ENCODE assay signal across 8 cellular contexts in genomic region chr12:57611116-57611809, GRCh38. TPM values are rescaled to one million over a fixed set of nuclear protein-coding genes. Genes with fewer than 3 reads are reported as not detected.
A peak's percentile ranks its signal among the peaks of the same experiment; 100 is the strongest.
DNase-seq lines count a peak whose midpoint lies in the region; ATAC-seq and TF ChIP-seq lines count a peak whose summit lies in the region.

TSS of gene ARHGEF25 (plus strand) at chr12:57611435. CDS start at chr12:57611895, 460 bp downstream.

- no peak within 1 kb of the TSS for H3K18ac ChIP-seq in H9 (ENCODE audit: insufficient read length, low read depth, low read length)

- H3K4me3 ChIP-seq in urinary bladder (ENCODE audit: low read depth, low read length): peak within 1 kb of the TSS; percentile 67

- H3K4ac ChIP-seq in H9 (ENCODE audit: low read depth, low read length): no peak within 1 kb of the TSS

- H2BK15ac ChIP-seq in H9 (ENCODE audit: low read depth, low read length): no peak within 1 kb of the TSS

- H3K4me3 Mint-ChIP-seq in Calu3 (ENCODE audit: low read depth, unreplicated experiment) (peak within 1 kb of the TSS; percentile 59), H9 (peak within 1 kb of the TSS; percentile 76 to 92)
- peak within 1 kb of the TSS; percentile 60 for H3K4me3 Mint-ChIP-seq in activated T-helper 17 cell treated with anti-CD3 and anti-CD28 coated beads, Interleukin-2, amount 50 U/mL, for 72 hours
- peak within 1 kb of the TSS; percentile 69 to 88 (median 84) for H3K4me3 Mint-ChIP-seq in naive thymus-derived CD8-positive, alpha-beta T cell

- H3K27me3 Mint-ChIP-seq in Calu3 (ENCODE audit: unreplicated experiment) (peaks cover 60% of the 10 kb centered on the region), H9 (ENCODE audit: low read depth) (peaks cover 20% of the 10 kb centered on the region)
- H3K27me3 Mint-ChIP-seq in activated T-helper 17 cell treated with anti-CD3 and anti-CD28 coated beads, Interleukin-2, amount 50 U/mL, for 72 hours: peaks cover 13% of the 10 kb centered on the region
- peaks cover 1 to 35% (median 10%) of the 10 kb centered on the region in 5 donors for H3K27me3 Mint-ChIP-seq in naive thymus-derived CD8-positive, alpha-beta T cell

- WGBS in H9 (ENCODE audit: extremely low coverage, insufficient read length, low lambda C conversion rate): no CpG with 5 or more reads among the region's 50 CpGs
- WGBS in urinary bladder: under 1% methylated on average over 50 of the region's 50 CpGs

- H3K27ac Mint-ChIP-seq in Calu3 (ENCODE audit: unreplicated experiment) (no peak within 1 kb of the TSS), H9 (no peak within 1 kb of the TSS; a peak in 1 of 7 replicates)
- no peak within 1 kb of the TSS for H3K27ac Mint-ChIP-seq in activated T-helper 17 cell treated with anti-CD3 and anti-CD28 coated beads, Interleukin-2, amount 50 U/mL, for 72 hours
- H3K27ac Mint-ChIP-seq in naive thymus-derived CD8-positive, alpha-beta T cell: peak within 1 kb of the TSS in 8 of 10 donors; percentile 34 to 89 (median 64)

- H3K27ac ChIP-seq in H9 (ENCODE audit: insufficient read length, low read depth, low read length) (no peak within 1 kb of the TSS), urinary bladder (ENCODE audit: low read depth) (peak within 1 kb of the TSS; percentile 78)

- no peak within 1 kb of the TSS for H2AK5ac ChIP-seq in H9 (ENCODE audit: insufficient read length, low read length)

- CTCF ChIA-PET in Calu3 (lab: Charles Lee): interaction anchor here (0.5 to 0.7 kb wide), 2 partner anchors 25 to 28 kb away, joined by 3 read pairs; no protein-coding TSS in a partner anchor

- no peaks in the 10 kb centered on the region for H4K20me1 ChIP-seq in H9 (ENCODE audit: control insufficient read depth, insufficient read depth, insufficient read length)

- no peak within 1 kb of the TSS for H4K8ac ChIP-seq in H9 (replicated peaks; ENCODE audit: insufficient read length, low read depth, low read length)

- no peak within 1 kb of the TSS for H3K14ac ChIP-seq in H9 (ENCODE audit: insufficient read depth, low read length)

- no peak within 1 kb of the TSS for H2BK5ac ChIP-seq in H9 (ENCODE audit: insufficient read length, low read length)

- H3K79me1 ChIP-seq in H9 (ENCODE audit: insufficient read depth, low read depth, low read length, poor library complexity, severe bottlenecking): no peaks in the 10 kb centered on the region

- H3K4me2 ChIP-seq in H9 (ENCODE audit: insufficient read depth, insufficient read length, low read length): peak within 1 kb of the TSS; percentile 89

- H3K36me3 Mint-ChIP-seq in Calu3 (ENCODE audit: insufficient read depth, unreplicated experiment): peaks cover 3% of the 10 kb centered on the region
- peaks cover 16 to 37% (median 31%) of the 10 kb centered on the region in 3 experiments for H3K36me3 Mint-ChIP-seq in H9 (ENCODE audit: insufficient read depth in 1 of 3, low read depth in 3 of 3)
- H3K36me3 Mint-ChIP-seq in activated T-helper 17 cell treated with anti-CD3 and anti-CD28 coated beads, Interleukin-2, amount 50 U/mL, for 72 hours (ENCODE audit: low read depth): no peaks in the 10 kb centered on the region
- H3K36me3 Mint-ChIP-seq in naive thymus-derived CD8-positive, alpha-beta T cell: peaks cover 0 to 4% (median 1%) of the 10 kb centered on the region in 3 donors

- no peak within 1 kb of the TSS for H2BK12ac ChIP-seq in H9 (ENCODE audit: insufficient read length, low read depth, low read length)

- no peak within 1 kb of the TSS for H4K91ac ChIP-seq in H9 (ENCODE audit: insufficient read length, low read depth, low read length)

- TF ChIP-seq CTCF in Calu3 (IDR thresholded peaks at IDR 0.05; ENCODE audit: unreplicated experiment) (no peak), H9 (conservative IDR thresholded peaks at IDR 0.05) (no peak)

- H4K5ac ChIP-seq in H9 (ENCODE audit: insufficient read length, low read depth, low read length): no peak within 1 kb of the TSS

- H3K36me3 ChIP-seq in urinary bladder (ENCODE audit: insufficient read depth): no peaks in the 10 kb centered on the region

- H2AFZ ChIP-seq in H9 (ENCODE audit: low read length): no peak within 1 kb of the TSS

- no TSS peak for BruUV-seq in Calu3 (replicated peaks; lab: Mats Ljungman, UMichigan)

- POLR2A ChIA-PET in naive thymus-derived CD8-positive, alpha-beta T cell (lab: Charles Lee): interaction anchor here (0.6 to 1.2 kb wide), 3 partner anchors 11 to 329 kb away, joined by 3 read pairs; no protein-coding TSS in a partner anchor

- no peak within 1 kb of the TSS for H3K9ac ChIP-seq in H9 (ENCODE audit: extremely low read depth, insufficient read length, low read length)

- intact Hi-C loops in Calu3 (cut with micrococcal nuclease; ENCODE audit: unreplicated experiment): no loop called here

- H3K23me2 ChIP-seq in H9 (ENCODE audit: insufficient read length, low read depth, low read length, poor library complexity, severe bottlenecking): peaks cover 23% of the 10 kb centered on the region

- no peaks in the 10 kb centered on the region for H3K9me3 ChIP-seq in H9 (ENCODE audit: control insufficient read depth, low read depth, low read length)

- H3K4me1 ChIP-seq in H9 (ENCODE audit: insufficient read depth, low read length) (no peaks in the 10 kb centered on the region), urinary bladder (ENCODE audit: insufficient read depth) (no peaks in the 10 kb centered on the region)

- H3K23ac ChIP-seq in H9 (ENCODE audit: insufficient read length, low read depth, low read length): no peak within 1 kb of the TSS

- H3K4me1 Mint-ChIP-seq in Calu3 (ENCODE audit: low read depth, unreplicated experiment) (no peaks in the 10 kb centered on the region), H9 (peaks cover 29 to 33% of the 10 kb centered on the region in 2 experiments)
- H3K4me1 Mint-ChIP-seq in activated T-helper 17 cell treated with anti-CD3 and anti-CD28 coated beads, Interleukin-2, amount 50 U/mL, for 72 hours: no peaks in the 10 kb centered on the region
- H3K4me1 Mint-ChIP-seq in naive thymus-derived CD8-positive, alpha-beta T cell: peaks cover 4 to 27% (median 15%) of the 10 kb centered on the region in 4 donors

- H2BK20ac ChIP-seq in H9 (ENCODE audit: low read depth, low read length, poor library complexity, severe bottlenecking): no peak within 1 kb of the TSS

- no peak within 1 kb of the TSS for H2BK120ac ChIP-seq in H9 (ENCODE audit: low read depth, low read length, poor library complexity, severe bottlenecking)

- peaks cover 5% of the 10 kb centered on the region; the same call in 1 of the 2 replicates for H3K27me3 ChIP-seq in H9 (ENCODE audit: insufficient read depth, low read length)

- H3K79me2 ChIP-seq in H9 (ENCODE audit: insufficient read depth, low read length): no peaks in the 10 kb centered on the region

- no peak within 1 kb of the TSS for H3K56ac ChIP-seq in H9 (ENCODE audit: insufficient read length, low read depth, low read length)

- no peaks in the 10 kb centered on the region for H3K9me3 Mint-ChIP-seq in Calu3 (ENCODE audit: low read depth, unreplicated experiment)
- H3K9me3 Mint-ChIP-seq in H9: no peaks in the 10 kb centered on the region; a peak in 1 of 5 replicates
- no peaks in the 10 kb centered on the region for H3K9me3 Mint-ChIP-seq in activated T-helper 17 cell treated with anti-CD3 and anti-CD28 coated beads, Interleukin-2, amount 50 U/mL, for 72 hours
- H3K9me3 Mint-ChIP-seq in naive thymus-derived CD8-positive, alpha-beta T cell: no peaks in the 10 kb centered on the region

- peak; percentile 85 for ATAC-seq in activated T-helper 17 cell treated with anti-CD3 and anti-CD28 coated beads, Interleukin-2, amount 50 U/mL, for 72 hours (replicated peaks)
- peak; percentile 61 to 82 for ATAC-seq in naive thymus-derived CD8-positive, alpha-beta T cell
- no peak for ATAC-seq in HG03159 (IDR thresholded peaks at IDR 0.05; ENCODE audit: unreplicated experiment)

- H3T11ph ChIP-seq in H9 (ENCODE audit: low read length): no peak within 1 kb of the TSS

- DNase-seq in Calu3: peak; percentile 39
- DNase-seq in H9: peak; percentile 81
- peak; percentile 18 for DNase-seq in NCI-H524 treated with DMSO at 0.1 percent for 48 hours (lab: John Stamatoyannopoulos, UW)
- peak; percentile 40 for DNase-seq in fibroblast of peridontal ligament (ENCODE audit: extremely low read depth)
- DNase-seq in naive thymus-derived CD8-positive, alpha-beta T cell: peak in 2 of 10 donors; percentile 25 to 48

RNA-seq across cellular contexts. Expression of gene ARHGEF25, which starts in this region (rescaled TPM):
- total RNA-seq in Calu3 (2022) (2.2 and 4.7 TPM in 2 replicates), H9 (2021) (22.6 and 24.4 TPM in 2 replicates), urinary bladder (64.1 TPM)
- total RNA-seq in activated T-helper 17 cell treated with anti-CD3 and anti-CD28 coated beads, Interleukin-2, amount 50 U/mL, for 72 hours: 1 to 10 TPM; 1.5 to 1.6 TPM
- under 1 TPM; 0.27 to 0.55 TPM for total RNA-seq in naive thymus-derived CD8-positive, alpha-beta T cell
- polyA plus RNA-seq in naive thymus-derived CD8-positive, alpha-beta T cell: not detected
- 158 TPM for polyA plus RNA-seq in urinary bladder

Comparison
In these comparisons a context has a peak if more than half of its experiments do, and no peak if none do; other contexts are left out.
1. RNA of gene ARHGEF25 (polyA plus RNA-seq): 158 TPM in urinary bladder (single experiment); not detected in naive thymus-derived CD8-positive, alpha-beta T cell; every median in the first group is over 100 times any median in the second.
2. Peak in ATAC-seq in naive thymus-derived CD8-positive, alpha-beta T cell; RNA of the gene not detected or under 1 TPM.
3. H3K27ac Mint-ChIP-seq: peak in naive thymus-derived CD8-positive, alpha-beta T cell (8 of 10); none in Calu3 (single experiment), H9 (0 of 3) and activated T-helper 17 cell treated with anti-CD3 and anti-CD28 coated beads, Interleukin-2, amount 50 U/mL, for 72 hours (single experiment).
4. Peak in every context shown above with its lines, with median percentiles within 50 percentile points of each other: H3K4me3 Mint-ChIP-seq.